Comparison of ENCODE assay signal across 1 cellular context in genomic region chr12:24911284-24911791, GRCh38.
TF ChIP-seq lines count a peak whose summit lies in the region.

No MANE protein-coding gene starts in this region.

TF ChIP-seq in HepG2, 621 proteins besides CTCF, POLR2A, EP300 and RAD21 (continued from another document and continues in another):
- TF ChIP-seq MLXIP (CRISPR knock-in tag; IDR thresholded peaks at IDR 0.05; ENCODE audit: borderline replicate concordance) (no peak), ZNF101 (CRISPR knock-in tag; IDR thresholded peaks at IDR 0.05; ENCODE audit: borderline replicate concordance, low read depth) (no peak), ZNF264 (CRISPR knock-in tag; IDR thresholded peaks at IDR 0.05) (no peak), WIZ (CRISPR knock-in tag; IDR thresholded peaks at IDR 0.05) (no peak), RFXAP (CRISPR knock-in tag; IDR thresholded peaks at IDR 0.05; ENCODE audit: borderline replicate concordance) (no peak), ZNF460 (CRISPR knock-in tag; IDR thresholded peaks at IDR 0.05; ENCODE audit: borderline replicate concordance) (no peak), ZBTB8A (CRISPR knock-in tag; IDR thresholded peaks at IDR 0.05; ENCODE audit: borderline replicate concordance, low read depth) (no peak), ETS1 (CRISPR knock-in tag; IDR thresholded peaks at IDR 0.05) (no peak), HCFC1 (IDR thresholded peaks at IDR 0.05; ENCODE audit: low read depth, low read length) (no peak), ZMAT5 (CRISPR knock-in tag; IDR thresholded peaks at IDR 0.05; ENCODE audit: borderline replicate concordance, low read depth) (no peak), BRCA1 (CRISPR knock-in tag; IDR thresholded peaks at IDR 0.05) (no peak), ZNF326 (CRISPR knock-in tag; IDR thresholded peaks at IDR 0.05; ENCODE audit: borderline replicate concordance) (no peak), MAZ (IDR thresholded peaks at IDR 0.05; ENCODE audit: borderline replicate concordance, low read depth, low read length) (peak; percentile 71; the same call in 1 of the 2 replicates), MAZ (CRISPR knock-in tag; IDR thresholded peaks at IDR 0.05; ENCODE audit: low read depth) (no peak), SMAD9 (CRISPR knock-in tag; IDR thresholded peaks at IDR 0.05) (no peak), AHR (CRISPR knock-in tag; IDR thresholded peaks at IDR 0.05) (no peak), ZNF709 (CRISPR knock-in tag; IDR thresholded peaks at IDR 0.05) (no peak), ZFP37 (CRISPR knock-in tag; IDR thresholded peaks at IDR 0.05; ENCODE audit: borderline replicate concordance) (no peak), SAFB2 (CRISPR knock-in tag; IDR thresholded peaks at IDR 0.05; ENCODE audit: borderline replicate concordance, low read depth) (no peak), ZNF549 (CRISPR knock-in tag; IDR thresholded peaks at IDR 0.05) (no peak), ZNF276 (CRISPR knock-in tag; IDR thresholded peaks at IDR 0.05; ENCODE audit: low read depth) (no peak), HINFP (CRISPR knock-in tag; IDR thresholded peaks at IDR 0.05; ENCODE audit: low read depth) (no peak), KAT8 (CRISPR knock-in tag; IDR thresholded peaks at IDR 0.05) (peak; percentile 35; the same call in 1 of the 2 replicates), FOSL2 (CRISPR knock-in tag; IDR thresholded peaks at IDR 0.05) (peak; percentile 74), EHMT2 (IDR thresholded peaks at IDR 0.05; ENCODE audit: borderline replicate concordance, low read depth, low read length) (no peak), ZNF746 (CRISPR knock-in tag; IDR thresholded peaks at IDR 0.05) (no peak), CREBL2 (CRISPR knock-in tag; IDR thresholded peaks at IDR 0.05; ENCODE audit: borderline replicate concordance) (no peak), MYNN (CRISPR knock-in tag; IDR thresholded peaks at IDR 0.05; ENCODE audit: low read depth) (no peak), NONO (IDR thresholded peaks at IDR 0.05) (no peak), NONO (CRISPR knock-in tag; conservative IDR thresholded peaks at IDR 0.05) (no peak), NFAT5 (CRISPR knock-in tag; IDR thresholded peaks at IDR 0.05) (no peak), ZNF281 (CRISPR knock-in tag; IDR thresholded peaks at IDR 0.05; ENCODE audit: borderline replicate concordance) (0 out of 2 replicates have a peak, but pooled peaks have one; percentile 8), CSRNP2 (CRISPR knock-in tag; conservative IDR thresholded peaks at IDR 0.05; ENCODE audit: low read depth) (no peak), RXRA (CRISPR knock-in tag; IDR thresholded peaks at IDR 0.05) (peak; percentile 87; the same call in 1 of the 2 replicates), ZNF792 (CRISPR knock-in tag; IDR thresholded peaks at IDR 0.05) (0 out of 2 replicates have a peak, but pooled peaks have one; percentile 39), ZNF672 (CRISPR knock-in tag; IDR thresholded peaks at IDR 0.05) (no peak), MXD1 (CRISPR knock-in tag; IDR thresholded peaks at IDR 0.05) (no peak), SP1 (IDR thresholded peaks at IDR 0.05) (no peak), SP1 (CRISPR knock-in tag; IDR thresholded peaks at IDR 0.05) (no peak), RORA (CRISPR knock-in tag; IDR thresholded peaks at IDR 0.05) (no peak), ZNF546 (CRISPR knock-in tag; conservative IDR thresholded peaks at IDR 0.05) (no peak), IRF2 (CRISPR knock-in tag; IDR thresholded peaks at IDR 0.05) (0 out of 2 replicates have a peak, but pooled peaks have one; percentile 18), HIVEP1 (CRISPR knock-in tag; IDR thresholded peaks at IDR 0.05) (no peak)
